1 cellular context compared by ENCODE assay signal in the genomic region with DNA sequence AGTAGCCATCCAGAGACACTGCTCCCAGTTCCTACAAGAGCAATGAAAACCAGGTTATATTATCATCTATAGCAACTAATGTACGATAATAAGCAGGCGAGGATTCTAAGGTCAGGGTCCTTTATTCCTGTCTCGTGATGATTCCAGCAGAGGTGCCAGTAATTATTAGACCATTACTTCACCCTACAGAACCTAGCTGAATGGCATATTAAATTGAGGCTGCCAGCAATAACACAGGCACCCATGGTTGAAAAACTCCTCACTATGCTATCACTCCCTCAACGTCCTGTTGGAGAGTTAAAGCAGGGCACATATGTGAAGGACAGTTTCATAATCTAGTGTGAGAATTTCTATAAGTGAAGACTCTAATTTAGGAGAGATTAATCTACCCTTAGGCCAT.
TF ChIP-seq lines count a peak whose summit lies in the region.

No MANE protein-coding gene starts in this region.

TF ChIP-seq in GM12878, 131 proteins besides CTCF, POLR2A, EP300 and RAD21 (continued from another document):
- TF ChIP-seq NFIC (IDR thresholded peaks at IDR 0.05; ENCODE audit: low read depth, low read length): no peak
